ENCODE assay signal across 11 cellular contexts in genomic region chr5:38598994-38599611, GRCh38. TPM values are rescaled to one million over a fixed set of nuclear protein-coding genes. Genes with fewer than 3 reads are reported as not detected.
DNase-seq lines count a peak whose midpoint lies in the region; ATAC-seq and TF ChIP-seq lines count a peak whose summit lies in the region.
"Had no signal": no experiment of that assay in that cellular context is flagged by ENCODE, and none has a peak within 500 bp of the region (broad histone marks: within the 10 kb centered on the region; RNA-seq: fewer than 3 reads in every experiment).

No MANE protein-coding gene starts in this region.

- peak overlapping the region; percentile 87; the same call in 2 of the 3 replicates for H2BK15ac ChIP-seq in IMR-90 (ENCODE audit: low read depth, low read length)
- no peak overlapping the region for H2BK15ac ChIP-seq in mesendoderm (replicated peaks; ENCODE audit: low read depth)

- dilution Hi-C loops in IMR-90 (cut with HindIII; ENCODE audit: low sequenced_read_pairs, unreplicated experiment): no loop called here

- CTCF ChIA-PET in IMR-90 (lab: Yijun Ruan, JAX): interaction anchor here (0.6 kb wide), 2 partner anchors 235 to 358 kb away, joined by 3 read pairs; no protein-coding TSS in a partner anchor

- H3K4ac ChIP-seq in IMR-90 (ENCODE audit: low read depth, low read length) (peak overlapping the region; percentile 66), mesendoderm (ENCODE audit: low read depth, low read length) (no peak overlapping the region)

- H3K23ac ChIP-seq in IMR-90 (ENCODE audit: low read depth, low read length) (no peak overlapping the region), mesendoderm (ENCODE audit: low read length) (no peak overlapping the region)

- H3K36me3 ChIP-seq in IMR-90 (ENCODE audit: control insufficient read depth, insufficient read depth, low read length) (no peaks in the 10 kb centered on the region), mesendoderm (ENCODE audit: control insufficient read depth, insufficient read depth, low read length) (no peaks in the 10 kb centered on the region)
- H3K36me3 ChIP-seq: prostate gland had no signal

- no peaks in the 10 kb centered on the region for H3K79me1 ChIP-seq in IMR-90 (ENCODE audit: low read depth in 1 of 2, low read length in 2 of 2)
- H3K79me1 ChIP-seq in mesendoderm (ENCODE audit: low read length): no peaks in the 10 kb centered on the region

- no peak for TF ChIP-seq CTCF in IMR-90 (conservative IDR thresholded peaks at IDR 0.05; ENCODE audit: low read depth, low read length)
- TF ChIP-seq CTCF in cardiac fibroblast (IDR thresholded peaks at IDR 0.05; ENCODE audit: low read depth, low read length): no peak

- H3K79me2 ChIP-seq in mesendoderm (ENCODE audit: control insufficient read depth, insufficient read depth, low read length): no peaks in the 10 kb centered on the region

- H3K27ac ChIP-seq in IMR-90 (ENCODE audit: insufficient read depth, low read length) (0 out of 2 replicates have a peak overlapping the region, but pooled peaks have one; percentile 25), mesendoderm (ENCODE audit: low read depth, low read length) (peak overlapping the region; percentile 85)
- H3K27ac ChIP-seq: prostate gland had no signal

- intact Hi-C loops in IMR-90 (cut with micrococcal nuclease): no loop called here

- WGBS in IMR-90 (ENCODE audit: extremely low coverage in 2 of 2, insufficient read length in 1 of 2), 2 experiments: no CpG with 5 or more reads among the region's 2 CpGs
- no CpG with 5 or more reads among the region's 2 CpGs for WGBS in mesendoderm (ENCODE audit: extremely low coverage, insufficient coverage, low lambda C conversion rate)

- H4K8ac ChIP-seq in IMR-90 (ENCODE audit: low read depth in 2 of 2, low read length in 2 of 2) (no peak overlapping the region), mesendoderm (ENCODE audit: low read depth, low read length) (no peak overlapping the region)

- H3K18ac ChIP-seq in IMR-90 (ENCODE audit: low read depth, low read length) (peak overlapping the region; percentile 85), mesendoderm (ENCODE audit: low read length) (peak overlapping the region; percentile 81)

- H2BK5ac ChIP-seq in IMR-90 (ENCODE audit: low read depth, low read length, poor library complexity, severe bottlenecking) (no peak overlapping the region), mesendoderm (ENCODE audit: low read length) (peak overlapping the region; percentile 84)

- in situ Hi-C loops in IMR-90 (cut with MboI; ENCODE audit: low sequenced_read_pairs): no loop called here

- no peak overlapping the region for H3K9ac ChIP-seq in IMR-90 (ENCODE audit: low read depth, low read length)
- H3K9ac ChIP-seq in mesendoderm (ENCODE audit: low read length): no peak overlapping the region

- peaks cover 5% of the 10 kb centered on the region; the same call in 1 of the 2 replicates for H4K20me1 ChIP-seq in IMR-90 (ENCODE audit: insufficient read depth, low read length)

- peak; percentile 55 for DNase-seq in AG20443 (ENCODE audit: low spot score)
- DNase-seq in IMR-90: peak; percentile 89
- peak; percentile 72 to 83 for DNase-seq in cardiac fibroblast (ENCODE audit: low read depth in 2 of 2)
- peak; percentile 87 for DNase-seq in mesendoderm
- DNase-seq in NCI-H146 (lab: John Stamatoyannopoulos, UW): no peak
- DNase-seq: CD8-positive, alpha-beta T cell; effector CD4-positive, alpha-beta T cell had no signal

- peak overlapping the region; percentile 87 for H2BK20ac ChIP-seq in IMR-90 (ENCODE audit: low read depth, low read length)

- H2BK120ac ChIP-seq in IMR-90 (ENCODE audit: low read depth, low read length): peak overlapping the region; percentile 57
- peak overlapping the region; percentile 69 for H2BK120ac ChIP-seq in mesendoderm (ENCODE audit: low read depth, low read length)

- H3K27me3 ChIP-seq in IMR-90 (ENCODE audit: control insufficient read depth, insufficient read depth, low read length) (no peaks in the 10 kb centered on the region; the same call in 1 of the 2 replicates), mesendoderm (ENCODE audit: insufficient read depth, low read length, poor library complexity) (no peaks in the 10 kb centered on the region)

- BruUV-seq in IMR-90 (replicated peaks; lab: Mats Ljungman, UMichigan): no TSS peak

- H3K4me1 ChIP-seq in IMR-90 (ENCODE audit: control insufficient read depth, insufficient read depth, low read length) (peaks cover 18% of the 10 kb centered on the region), mesendoderm (ENCODE audit: control insufficient read depth, low read depth, low read length) (peaks cover 36% of the 10 kb centered on the region)
- H3K4me1 ChIP-seq: prostate gland had no signal

- peak; percentile 81 for ATAC-seq in IMR-90 (ENCODE audit: low read depth)
- no peak for ATAC-seq in GM21515 (IDR thresholded peaks at IDR 0.05; ENCODE audit: unreplicated experiment)
- ATAC-seq in GM19328 (IDR thresholded peaks at IDR 0.05; ENCODE audit: unreplicated experiment): no peak
- ATAC-seq in HG02798 (IDR thresholded peaks at IDR 0.05; ENCODE audit: poor library complexity, unreplicated experiment): no peak
- ATAC-seq: CD8-positive, alpha-beta T cell had no signal

- H2AK5ac ChIP-seq in IMR-90 (ENCODE audit: low read depth, low read length) (peak overlapping the region; percentile 89), mesendoderm (ENCODE audit: low read length) (peak overlapping the region; percentile 40)

- H3K9me1 ChIP-seq in IMR-90 (ENCODE audit: insufficient read depth, low read length): peaks cover 21% of the 10 kb centered on the region

- no peaks in the 10 kb centered on the region for H3K9me3 ChIP-seq in IMR-90 (ENCODE audit: control insufficient read depth, insufficient read depth, low read length)
- H3K9me3 ChIP-seq: prostate gland had no signal

- POLR2A ChIA-PET in IMR-90 (lab: Charles Lee; ENCODE audit: unreplicated experiment): no interaction called here

- TF ChIP-seq POLR2A in IMR-90 (IDR thresholded peaks at IDR 0.05; ENCODE audit: low read depth, low read length): no peak

- H4K5ac ChIP-seq in IMR-90 (ENCODE audit: low read depth, low read length) (no peak overlapping the region), mesendoderm (ENCODE audit: low read length) (no peak overlapping the region)

- H3K4me3 ChIP-seq in IMR-90 (ENCODE audit: insufficient read depth, low read depth, low read length) (no peak overlapping the region), cardiac fibroblast (replicated peaks in 1 of 2; ENCODE audit: low read depth in 2 of 2, low read length in 2 of 2) (no peak overlapping the region), mesendoderm (ENCODE audit: low read length) (no peak overlapping the region)
- H3K4me3 ChIP-seq: prostate gland had no signal

- H4K91ac ChIP-seq in IMR-90 (ENCODE audit: insufficient read depth, low read depth, low read length): 0 out of 2 replicates have a peak overlapping the region, but pooled peaks have one; percentile 16

- H3K14ac ChIP-seq in IMR-90 (replicated peaks; ENCODE audit: low read depth, low read length): peak overlapping the region; percentile 67

- H3K56ac ChIP-seq in IMR-90 (ENCODE audit: extremely low read depth, insufficient read depth, low read length) (no peak overlapping the region), mesendoderm (ENCODE audit: low read length) (peak overlapping the region; percentile 45)

- peak overlapping the region; percentile 75 for H3K4me2 ChIP-seq in IMR-90 (ENCODE audit: low read depth, low read length)
- no peak overlapping the region for H3K4me2 ChIP-seq in mesendoderm (ENCODE audit: low read length)

- no peak for TF ChIP-seq RAD21 in IMR-90 (IDR thresholded peaks at IDR 0.05; ENCODE audit: low read length)

- H2AK9ac ChIP-seq in IMR-90 (replicated peaks; ENCODE audit: low read depth, low read length, poor library complexity): no peak overlapping the region

- no peak overlapping the region for H2AFZ ChIP-seq in IMR-90 (replicated peaks; ENCODE audit: low read length, poor library complexity)

TF ChIP-seq in IMR-90, 13 proteins besides CTCF, POLR2A, EP300 and RAD21:
- TF ChIP-seq, protein P1, sequence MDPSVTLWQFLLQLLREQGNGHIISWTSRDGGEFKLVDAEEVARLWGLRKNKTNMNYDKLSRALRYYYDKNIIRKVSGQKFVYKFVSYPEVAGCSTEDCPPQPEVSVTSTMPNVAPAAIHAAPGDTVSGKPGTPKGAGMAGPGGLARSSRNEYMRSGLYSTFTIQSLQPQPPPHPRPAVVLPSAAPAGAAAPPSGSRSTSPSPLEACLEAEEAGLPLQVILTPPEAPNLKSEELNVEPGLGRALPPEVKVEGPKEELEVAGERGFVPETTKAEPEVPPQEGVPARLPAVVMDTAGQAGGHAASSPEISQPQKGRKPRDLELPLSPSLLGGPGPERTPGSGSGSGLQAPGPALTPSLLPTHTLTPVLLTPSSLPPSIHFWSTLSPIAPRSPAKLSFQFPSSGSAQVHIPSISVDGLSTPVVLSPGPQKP (IDR thresholded peaks at IDR 0.05; ENCODE audit: borderline replicate concordance, low read depth, low read length): no peak
- TF ChIP-seq FOS (IDR thresholded peaks at IDR 0.05; ENCODE audit: low read depth, low read length): peak; percentile 88

RNA-seq across cellular contexts. Expression of gene LIFR, which starts 42.7 kb away (rescaled TPM):
- 10.4 and 13.9 TPM in 2 replicates for total RNA-seq in IMR-90 (2012; rRNA removed)
- 1.6 and 1.9 TPM in 2 replicates for polyA plus RNA-seq in IMR-90 (2012; rRNA removed)
- polyA plus RNA-seq in IMR-90 (2012; cell fraction: cytosol; rRNA removed): 0.35 and 0.54 TPM in 2 replicates
- 0.50 and 4.3 TPM in 2 replicates for polyA plus RNA-seq in IMR-90 (2012; cell fraction: nucleus; rRNA removed; ENCODE audit: low replicate concordance)
- 5.4 TPM for polyA plus RNA-seq in mesendoderm (2013, experiment 1 of 2)
- 5.0 TPM for polyA plus RNA-seq in mesendoderm (2013, experiment 2 of 2)
- total RNA-seq: CD8-positive, alpha-beta T cell had no signal
